23 cellular contexts compared by ENCODE assay signal in genomic region chr20:272718-273117, GRCh38. TPM values are rescaled to one million over a fixed set of nuclear protein-coding genes. Genes with fewer than 3 reads are reported as not detected.
DNase-seq lines count a peak whose midpoint lies in the region; ATAC-seq, FAIRE-seq and TF ChIP-seq lines count a peak whose summit lies in the region.
"Had no signal": no experiment of that assay in that cellular context is flagged by ENCODE, and none has a peak within 500 bp of the region (broad histone marks: within the 10 kb centered on the region; RNA-seq: fewer than 3 reads in every experiment).

No MANE protein-coding gene starts in this region.

- H3K36me3 ChIP-seq in K562 (ENCODE audit: control insufficient read depth, insufficient read depth, low read length) = peaks cover 21% of the 10 kb centered on the region; the same call in 1 of the 3 replicates

- TF ChIP-seq EP300 in Ishikawa (IDR thresholded peaks at IDR 0.05; ENCODE audit: borderline replicate concordance) (no peak), K562 (IDR thresholded peaks at IDR 0.05; ENCODE audit: low read length) (no peak)

- no peaks in the 10 kb centered on the region for H3K9me3 ChIP-seq in K562 (replicated peaks; ENCODE audit: control insufficient read depth, insufficient read depth, low read depth, low read length)

- H2AFZ ChIP-seq in K562 (ENCODE audit: low read depth, low read length) = no peak overlapping the region

- no peak overlapping the region for H3K27ac ChIP-seq in K562 (ENCODE audit: extremely low read depth, low read depth, low read length)
- H3K27ac ChIP-seq: C4-2B, SK-N-MC had no signal

- CTCF ChIA-PET in K562 (lab: Yijun Ruan, JAX; ENCODE audit: low intra/inter-chr PET ratio) = no interaction called here

- no peak for FAIRE-seq in K562 (lab: Jason Lieb, UNC)
- FAIRE-seq: A204.1, G401.6, GM12892 had no signal

- no peaks in the 10 kb centered on the region for H3K9me1 ChIP-seq in K562 (ENCODE audit: control insufficient read depth, insufficient read depth, low read length)

- TF ChIP-seq RAD21 in Ishikawa (IDR thresholded peaks at IDR 0.05; ENCODE audit: low read depth) = no peak
- TF ChIP-seq RAD21 in K562 (CRISPR knock-in tag; conservative IDR thresholded peaks at IDR 0.05 in 1 of 2, IDR thresholded peaks at IDR 0.05 in 1 of 2) = no peak

- no peaks in the 10 kb centered on the region for H3K79me2 ChIP-seq in K562 (ENCODE audit: control insufficient read depth, insufficient read depth, low read length)

- no peaks in the 10 kb centered on the region; a peak in 2 of 5 replicates for H3K4me1 ChIP-seq in K562 (replicated peaks in 1 of 2; ENCODE audit: control insufficient read depth in 2 of 2, insufficient read depth in 2 of 2, low read length in 2 of 2)

- intact Hi-C loops in K562 (cut with micrococcal nuclease) = no loop called here

- POLR2A ChIA-PET in K562 (lab: Yijun Ruan, JAX) = no interaction called here

- no peaks in the 10 kb centered on the region for H3K27me3 ChIP-seq in K562 (ENCODE audit: control insufficient read depth in 2 of 2, insufficient read depth in 2 of 2, low read length in 2 of 2)

- no peak overlapping the region for H3K9ac ChIP-seq in K562 (ENCODE audit: insufficient read depth in 1 of 2, low read depth in 2 of 2, low read length in 2 of 2)

- H4K20me1 ChIP-seq in K562 (replicated peaks; ENCODE audit: control insufficient read depth, insufficient read depth, low read length) = no peaks in the 10 kb centered on the region

- in situ Hi-C loops in K562 (cut with MboI) = no loop called here

- ATAC-seq in K562 = no peak
- no peak for ATAC-seq in HG03175 (IDR thresholded peaks at IDR 0.05; ENCODE audit: unreplicated experiment)
- ATAC-seq: Right ventricle myocardium inferior had no signal

- DNase-seq in K562 (ENCODE audit: extremely low read depth in 1 of 4, low spot score in 3 of 4) = no peak
- DNase-seq in mucosa of gallbladder (ENCODE audit: low spot score) = peak; percentile 6
- no peak for DNase-seq in activated naive CD4-positive, alpha-beta T cell treated with Interleukin-2 at 50 U/mL for 16 hours
- DNase-seq in SW 1271 (lab: John Stamatoyannopoulos, UW) = no peak
- DNase-seq: Calu3; CD8-positive, alpha-beta memory T cell; H7; KG1; NCI-H1092 treated with DMSO at 0.1 percent for 48 hours; NCI-H1436 treated with DMSO at 0.1 percent for 48 hours; NCI-H1930; NCI-H345; NCI-H524; NCI-H82 had no signal

- no peak for TF ChIP-seq CTCF in K562 (IDR thresholded peaks at IDR 0.05 in 2 of 3, conservative IDR thresholded peaks at IDR 0.05 in 1 of 3; ENCODE audit: insufficient read depth in 2 of 3, low read depth in 1 of 3, low read length in 3 of 3)

- no peak overlapping the region for H3K4me2 ChIP-seq in K562 (ENCODE audit: insufficient read depth, low read length)

- H3K4me3 ChIP-seq in K562 = no peak overlapping the region
- H3K4me3 ChIP-seq: SK-N-MC had no signal

- no TSS peak for BruUV-seq in K562 (replicated peaks; lab: Mats Ljungman, UMichigan)

- TF ChIP-seq POLR2A in K562 (conservative IDR thresholded peaks at IDR 0.05) = no peak

RNA-seq across cellular contexts. Expression of gene DEFB132, which starts 15.2 kb away (rescaled TPM):
- total RNA-seq in K562 (2011; cell fraction: chromatin; rRNA removed; ENCODE audit: low replicate concordance) = not detected in 2 replicates
- not detected in 2 replicates for total RNA-seq in K562 (2011; cell fraction: nucleolus; rRNA removed)
- total RNA-seq in K562 (2011; cell fraction: nucleoplasm; rRNA removed) = not detected in 2 replicates
- total RNA-seq in K562 (2014; rRNA removed) = not detected in 2 replicates
- total RNA-seq in K562 (2014; rRNA removed; fragmentation: Illumina TruSeq; extraction: Trizol) = not detected in 2 replicates
- total RNA-seq in K562 (2015; rRNA removed; fragmentation: Illumina TruSeq; extraction: Trizol) = not detected in 2 replicates
- not detected in 2 replicates for total RNA-seq in K562 (2021)
- not detected in 2 replicates for polyA plus RNA-seq in K562 (2011; rRNA removed)
- polyA plus RNA-seq in K562 (2011; cell fraction: cytosol; rRNA removed) = not detected in 2 replicates
- polyA plus RNA-seq in K562 (2011; cell fraction: nucleus; rRNA removed) = not detected in 2 replicates
- not detected in 2 replicates for polyA plus RNA-seq in K562 (2012)
- polyA plus RNA-seq in K562 (2014; fragmentation: Illumina TruSeq; extraction: Trizol) = not detected in 2 replicates
- not detected for polyA plus RNA-seq in K562 (2014; fragmentation: Nextera tagmentation; extraction: Ambion mirVana)
- polyA plus RNA-seq in K562 (2014; rRNA removed) = not detected in 2 replicates
- polyA minus RNA-seq in K562 (2011; rRNA and poly(A)+ RNA removed) = not detected in 2 replicates
- not detected in 2 replicates for polyA minus RNA-seq in K562 (2011; cell fraction: cytosol; rRNA and poly(A)+ RNA removed)
- not detected in 2 replicates for polyA minus RNA-seq in K562 (2011; cell fraction: nucleus; rRNA and poly(A)+ RNA removed)
- not detected for total RNA-seq in mucosa of gallbladder
- total RNA-seq: Calu3; CD8-positive, alpha-beta memory T cell; Daoy; H7; Right ventricle myocardium inferior had no signal
- polyA plus RNA-seq: CD8-positive, alpha-beta memory T cell had no signal

RNA-seq across cellular contexts. Expression of gene C20orf96, which starts 17.8 kb away (rescaled TPM):
- total RNA-seq in K562 (2011; cell fraction: chromatin; rRNA removed; ENCODE audit: low replicate concordance) = 40.0 and 54.2 TPM in 2 replicates
- total RNA-seq in K562 (2011; cell fraction: nucleolus; rRNA removed) = 27.8 and 28.2 TPM in 2 replicates
- 25.0 and 27.3 TPM in 2 replicates for total RNA-seq in K562 (2011; cell fraction: nucleoplasm; rRNA removed)
- total RNA-seq in K562 (2014; rRNA removed) (1.5 and 2.0 TPM in 2 replicates), K562 (2014; rRNA removed; fragmentation: Illumina TruSeq; extraction: Trizol) (2.4 and 3.0 TPM in 2 replicates), K562 (2015; rRNA removed; fragmentation: Illumina TruSeq; extraction: Trizol) (2.1 and 2.3 TPM in 2 replicates), K562 (2021) (10.1 TPM in 2 replicates), mucosa of gallbladder (10.6 TPM)
- polyA plus RNA-seq in K562 (2011; rRNA removed) (11.0 and 22.6 TPM in 2 replicates), K562 (2014; fragmentation: Illumina TruSeq; extraction: Trizol) (8.4 and 9.8 TPM in 2 replicates), K562 (2014; fragmentation: Nextera tagmentation; extraction: Ambion mirVana) (1 to 10 TPM; 1.7 to 4.2 TPM), K562 (2014; rRNA removed) (9.1 and 11.7 TPM in 2 replicates)
- polyA plus RNA-seq in K562 (2011; cell fraction: cytosol; rRNA removed) = 5.7 and 11.5 TPM in 2 replicates
- polyA plus RNA-seq in K562 (2011; cell fraction: nucleus; rRNA removed) = 35.3 and 52.8 TPM in 2 replicates
- 8.6 and 10.2 TPM in 2 replicates for polyA plus RNA-seq in K562 (2012)
- 6.5 and 8.2 TPM in 2 replicates for polyA minus RNA-seq in K562 (2011; rRNA and poly(A)+ RNA removed)
- polyA minus RNA-seq in K562 (2011; cell fraction: cytosol; rRNA and poly(A)+ RNA removed) = 3.1 and 3.6 TPM in 2 replicates
- polyA minus RNA-seq in K562 (2011; cell fraction: nucleus; rRNA and poly(A)+ RNA removed) = 8.6 and 19.5 TPM in 2 replicates

RNA-seq across cellular contexts. Expression of gene ZCCHC3, which starts 24.7 kb away (rescaled TPM):
- total RNA-seq in K562 (2011; cell fraction: chromatin; rRNA removed; ENCODE audit: low replicate concordance) = 6.9 and 11.2 TPM in 2 replicates
- 9.6 and 12.0 TPM in 2 replicates for total RNA-seq in K562 (2011; cell fraction: nucleolus; rRNA removed)
- total RNA-seq in K562 (2011; cell fraction: nucleoplasm; rRNA removed) = 10.6 and 13.3 TPM in 2 replicates
- total RNA-seq in K562 (2014; rRNA removed) (23.2 and 28.2 TPM in 2 replicates), K562 (2014; rRNA removed; fragmentation: Illumina TruSeq; extraction: Trizol) (10.1 and 10.2 TPM in 2 replicates), K562 (2015; rRNA removed; fragmentation: Illumina TruSeq; extraction: Trizol) (12.8 and 13.9 TPM in 2 replicates), K562 (2021) (22.1 and 22.5 TPM in 2 replicates), mucosa of gallbladder (16.7 TPM)
- polyA plus RNA-seq in K562 (2011; rRNA removed) (21.2 and 22.0 TPM in 2 replicates), K562 (2014; fragmentation: Illumina TruSeq; extraction: Trizol) (16.5 and 17.6 TPM in 2 replicates), K562 (2014; fragmentation: Nextera tagmentation; extraction: Ambion mirVana) (1 to 10 TPM; 2.8 to 4.0 TPM), K562 (2014; rRNA removed) (22.4 and 23.3 TPM in 2 replicates)
- polyA plus RNA-seq in K562 (2011; cell fraction: cytosol; rRNA removed) = 18.7 and 24.5 TPM in 2 replicates
- 13.2 and 18.2 TPM in 2 replicates for polyA plus RNA-seq in K562 (2011; cell fraction: nucleus; rRNA removed)
- 17.7 and 19.5 TPM in 2 replicates for polyA plus RNA-seq in K562 (2012)
- polyA minus RNA-seq in K562 (2011; rRNA and poly(A)+ RNA removed) = 11.1 and 11.7 TPM in 2 replicates
- 10.8 and 12.2 TPM in 2 replicates for polyA minus RNA-seq in K562 (2011; cell fraction: cytosol; rRNA and poly(A)+ RNA removed)
- polyA minus RNA-seq in K562 (2011; cell fraction: nucleus; rRNA and poly(A)+ RNA removed) = 3.9 and 9.7 TPM in 2 replicates

RNA-seq across cellular contexts. Expression of gene DEFB129, which starts 45.7 kb away (rescaled TPM):
- not detected in 2 replicates for total RNA-seq in K562 (2011; cell fraction: chromatin; rRNA removed; ENCODE audit: low replicate concordance)
- total RNA-seq in K562 (2011; cell fraction: nucleolus; rRNA removed) = not detected in 2 replicates
- not detected in 2 replicates for total RNA-seq in K562 (2011; cell fraction: nucleoplasm; rRNA removed)
- total RNA-seq in K562 (2014; rRNA removed) (not detected in 2 replicates), K562 (2014; rRNA removed; fragmentation: Illumina TruSeq; extraction: Trizol) (not detected in 2 replicates), K562 (2015; rRNA removed; fragmentation: Illumina TruSeq; extraction: Trizol) (not detected in 2 replicates), K562 (2021) (not detected in 2 replicates), mucosa of gallbladder (not detected)
- polyA plus RNA-seq in K562 (2011; rRNA removed) (not detected in 2 replicates), K562 (2014; fragmentation: Illumina TruSeq; extraction: Trizol) (not detected in 2 replicates), K562 (2014; fragmentation: Nextera tagmentation; extraction: Ambion mirVana) (not detected), K562 (2014; rRNA removed) (not detected in 2 replicates)
- polyA plus RNA-seq in K562 (2011; cell fraction: cytosol; rRNA removed) = not detected in 2 replicates
- not detected in 2 replicates for polyA plus RNA-seq in K562 (2011; cell fraction: nucleus; rRNA removed)
- not detected in 2 replicates for polyA plus RNA-seq in K562 (2012)
- not detected in 2 replicates for polyA minus RNA-seq in K562 (2011; rRNA and poly(A)+ RNA removed)
- polyA minus RNA-seq in K562 (2011; cell fraction: cytosol; rRNA and poly(A)+ RNA removed) = not detected in 2 replicates
- not detected in 2 replicates for polyA minus RNA-seq in K562 (2011; cell fraction: nucleus; rRNA and poly(A)+ RNA removed)
- total RNA-seq: Calu3; CD8-positive, alpha-beta memory T cell; Daoy; H7; Right ventricle myocardium inferior had no signal
- polyA plus RNA-seq: CD8-positive, alpha-beta memory T cell had no signal

RNA-seq across cellular contexts. Expression of gene SOX12, which starts 52.6 kb away (rescaled TPM):
- 5.5 and 9.5 TPM in 2 replicates for total RNA-seq in K562 (2011; cell fraction: chromatin; rRNA removed; ENCODE audit: low replicate concordance)
- 8.4 and 9.8 TPM in 2 replicates for total RNA-seq in K562 (2011; cell fraction: nucleolus; rRNA removed)
- total RNA-seq in K562 (2011; cell fraction: nucleoplasm; rRNA removed) = 8.9 and 11.8 TPM in 2 replicates
- total RNA-seq in K562 (2014; rRNA removed) = 6.5 and 9.2 TPM in 2 replicates
- 1.3 and 1.4 TPM in 2 replicates for total RNA-seq in K562 (2014; rRNA removed; fragmentation: Illumina TruSeq; extraction: Trizol)
- total RNA-seq in K562 (2015; rRNA removed; fragmentation: Illumina TruSeq; extraction: Trizol) = 2.6 and 2.8 TPM in 2 replicates
- total RNA-seq in K562 (2021) = 26.1 and 26.3 TPM in 2 replicates
- polyA plus RNA-seq in K562 (2011; rRNA removed) = 1.8 and 3.5 TPM in 2 replicates
- polyA plus RNA-seq in K562 (2011; cell fraction: cytosol; rRNA removed) = 2.4 and 2.8 TPM in 2 replicates
- 9.5 and 9.7 TPM in 2 replicates for polyA plus RNA-seq in K562 (2011; cell fraction: nucleus; rRNA removed)
- polyA plus RNA-seq in K562 (2012) = 13.7 and 13.9 TPM in 2 replicates
- polyA plus RNA-seq in K562 (2014; fragmentation: Illumina TruSeq; extraction: Trizol) = 6.7 and 7.4 TPM in 2 replicates
- polyA plus RNA-seq in K562 (2014; fragmentation: Nextera tagmentation; extraction: Ambion mirVana) = under 1 TPM; 0.42 to 0.48 TPM
- polyA plus RNA-seq in K562 (2014; rRNA removed) = 6.7 and 9.6 TPM in 2 replicates
- polyA minus RNA-seq in K562 (2011; rRNA and poly(A)+ RNA removed) = 2.0 and 2.9 TPM in 2 replicates
- polyA minus RNA-seq in K562 (2011; cell fraction: cytosol; rRNA and poly(A)+ RNA removed) = 4.7 and 7.1 TPM in 2 replicates
- 2.7 and 5.2 TPM in 2 replicates for polyA minus RNA-seq in K562 (2011; cell fraction: nucleus; rRNA and poly(A)+ RNA removed)
- total RNA-seq in mucosa of gallbladder = 17.5 TPM
